24 cellular contexts compared by ENCODE assay signal in genomic region chr9:30382271-30382670, GRCh38.
"Had no signal": no experiment of that assay in that cellular context is flagged by ENCODE, and none has a peak within 500 bp of the region (broad histone marks: within the 10 kb centered on the region; RNA-seq: fewer than 3 reads in every experiment).

No MANE protein-coding gene starts in this region.

- DNase-seq: activated CD4-positive, alpha-beta T cell treated with anti-CD3 and anti-CD28 coated beads for 4 hours; activated CD4-positive, alpha-beta T cell treated with anti-CD3 and anti-CD28 coated beads, Interleukin-2, amount 50 U/mL, for 48 hours; activated CD8-positive, alpha-beta memory T cell treated with anti-CD3 and anti-CD28 coated beads for 24 hours; activated effector memory CD4-positive, alpha-beta T cell treated with Interleukin-2 at 50 U/mL for 16 hours; activated naive CD4-positive, alpha-beta T cell treated with Interleukin-2 at 50 U/mL for 16 hours; aorta; body of pancreas; cortex of kidney; effector memory CD8-positive, alpha-beta T cell; foreskin melanocyte; heart right ventricle; left ventricle myocardium inferior; posterior cingulate gyrus; right lobe of liver; stimulated activated CD4-positive, alpha-beta T cell treated with anti-CD3 and anti-CD28 coated beads, Interleukin-2, amount 100 ng/mL, for 48 hours; stimulated activated naive CD4-positive, alpha-beta T cell treated with Interleukin-2 at 50 U/mL for 16 hours; T-helper 9 cell; transverse colon had no signal

- H3K36me3 ChIP-seq: cardiac muscle cell, heart right ventricle, left ventricle myocardium inferior, right lobe of liver, transverse colon had no signal

- ATAC-seq: body of pancreas; effector memory CD8-positive, alpha-beta T cell; esophagus mucosa; heart right ventricle; mucosa of descending colon; natural killer cell treated with Interleukin-12 subunit alpha and Interleukin-12 subunit beta and Interleukin-15 and Interleukin-18, amount 100 ng/mL, for 72 hours; right lobe of liver had no signal

- H3K27ac ChIP-seq: body of pancreas, cardiac muscle cell, heart right ventricle, left ventricle myocardium inferior, right lobe of liver, transverse colon, VCaP had no signal

- H3K27me3 ChIP-seq: body of pancreas, cardiac muscle cell, heart right ventricle, right lobe of liver, transverse colon had no signal

- H3K4me3 ChIP-seq: body of pancreas, cardiac muscle cell, heart right ventricle, left ventricle myocardium inferior, lung, mucosa of descending colon, right lobe of liver, transverse colon had no signal

- H3K4me1 ChIP-seq: body of pancreas, heart right ventricle, left ventricle myocardium inferior, right lobe of liver, transverse colon had no signal

- H3K9me3 ChIP-seq: body of pancreas, mucosa of descending colon, right lobe of liver, transverse colon had no signal
